ENCODE assay signal across 12 cellular contexts in the genomic region with DNA sequence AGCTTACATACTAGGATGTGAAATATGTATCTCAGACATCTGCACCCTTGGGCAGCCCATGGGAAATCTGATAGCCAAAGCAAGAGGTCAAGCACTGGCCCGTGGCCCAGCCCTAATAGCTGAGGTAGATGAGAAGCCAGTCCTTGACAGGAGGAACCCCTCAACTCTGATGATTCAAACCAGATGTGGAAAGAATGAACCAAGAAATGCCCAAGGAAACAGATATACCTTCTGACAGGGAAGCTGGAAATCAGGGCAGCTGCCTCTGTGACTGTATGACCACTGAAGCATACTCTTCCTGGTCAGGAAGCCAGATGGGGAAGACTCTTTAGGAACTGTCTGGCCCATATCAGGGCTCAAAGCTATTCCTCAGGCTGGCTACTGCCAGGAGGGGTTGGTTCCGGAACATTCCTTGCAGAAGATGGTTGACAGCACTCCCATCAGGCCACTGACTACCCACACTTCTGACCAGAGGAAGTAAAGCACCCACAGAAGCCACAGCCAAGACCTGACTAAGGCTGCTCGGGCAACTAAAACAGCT.
DNase-seq lines count a peak whose midpoint lies in the region; ATAC-seq and TF ChIP-seq lines count a peak whose summit lies in the region.
"Had no signal": no experiment of that assay in that cellular context is flagged by ENCODE, and none has a peak within 500 bp of the region (broad histone marks: within the 10 kb centered on the region; RNA-seq: fewer than 3 reads in every experiment).

No MANE protein-coding gene starts in this region.

- ATAC-seq in HG02840 (IDR thresholded peaks at IDR 0.05; ENCODE audit: low FRiP score, unreplicated experiment) = no peak

- no peaks in the 10 kb centered on the region for H3K27me3 ChIP-seq in MG63

- peak overlapping the region; percentile 27 for H3K27ac Mint-ChIP-seq in neural crest cell (ENCODE audit: unreplicated experiment)

- in situ Hi-C loops in GM13976 (cut with MboI; ENCODE audit: low sequenced_read_pairs, unreplicated experiment) = no loop called here

- no peaks in the 10 kb centered on the region for H3K9me3 Mint-ChIP-seq in neural crest cell

- TF ChIP-seq CTCF in AG09319 (IDR thresholded peaks at IDR 0.05; ENCODE audit: low read depth, low read length) (no peak), epithelial cell of proximal tubule (conservative IDR thresholded peaks at IDR 0.05; ENCODE audit: low read depth, low read length) (no peak), neural crest cell (conservative IDR thresholded peaks at IDR 0.05) (no peak), GM13976 (IDR thresholded peaks at IDR 0.05; ENCODE audit: borderline replicate concordance, control extremely low read depth, extremely low read depth, insufficient read depth, missing control alignments) (no peak)

- no peaks in the 10 kb centered on the region for H3K27me3 Mint-ChIP-seq in neural crest cell (ENCODE audit: low read depth)

- no peaks in the 10 kb centered on the region for H3K9me3 ChIP-seq in MG63

- DNase-seq in AG09319 (ENCODE audit: extremely low read depth, low read depth) = peak; percentile 98
- peak; percentile 95 for DNase-seq in MG63
- peak; percentile 42 for DNase-seq in epithelial cell of proximal tubule (ENCODE audit: low read depth)
- DNase-seq in neural crest cell (ENCODE audit: low read depth, low spot score) = no peak
- DNase-seq in GM13976 (ENCODE audit: low spot score) = no peak
- no peak for DNase-seq in NCI-H226
- no peak for DNase-seq in SIG-M5 treated with dmso at 0.1 percent for 504 hours (lab: John Stamatoyannopoulos, UW; ENCODE audit: unreplicated experiment)
- DNase-seq: activated gamma-delta T cell treated with Interleukin-2 at 50 U/mL for 16 hours; Calu3; glutamatergic neuron; stimulated activated naive CD4-positive, alpha-beta T cell treated with Interleukin-2 at 50 U/mL for 16 hours had no signal

- H3K4me1 Mint-ChIP-seq in neural crest cell = peaks cover 5% of the 10 kb centered on the region

- H3K4me3 Mint-ChIP-seq in neural crest cell = no peak overlapping the region

- no peak overlapping the region for H3K4me3 ChIP-seq in MG63
- no peak overlapping the region for H3K4me3 ChIP-seq in epithelial cell of proximal tubule (ENCODE audit: low read depth, low read length)

- peaks cover 8% of the 10 kb centered on the region for H3K36me3 Mint-ChIP-seq in neural crest cell (ENCODE audit: low read depth)

- H3K36me3 ChIP-seq in MG63 = peaks cover 52% of the 10 kb centered on the region

Comparison
In these comparisons a context has a peak if more than half of its experiments do, and no peak if none do; other contexts are left out.
1. DNase-seq: peak in AG09319 (single experiment), MG63 (single experiment) and epithelial cell of proximal tubule (single experiment); none in neural crest cell (single experiment), GM13976 (single experiment), NCI-H226 (single experiment) and SIG-M5 treated with dmso at 0.1 percent for 504 hours (single experiment).